ENCODE assay signal across 8 cellular contexts in genomic region chr10:80596391-80597257, GRCh38.
A peak's percentile ranks its signal among the peaks of the same experiment; 100 is the strongest.
DNase-seq lines count a peak whose midpoint lies in the region; TF ChIP-seq lines count a peak whose summit lies in the region.

No MANE protein-coding gene starts in this region.

- CTCF ChIA-PET in HEK293T (lab: Yijun Ruan, JAX): interaction anchor here (0.5 to 1.7 kb wide), 12 partner anchors 12 to 1519 kb away, joined by 3 to 8 read pairs (median 4); no protein-coding TSS in a partner anchor

- DNase-seq in GDM1 (lab: John Stamatoyannopoulos, UW): peak; percentile 29
- DNase-seq in HEK293T (ENCODE audit: extremely low spot score): peak; percentile 70
- DNase-seq in NOMO-1 treated with DMSO at 0.1 percent for 48 hours (lab: John Stamatoyannopoulos, UW; ENCODE audit: unreplicated experiment): peak; percentile 22
- peak; percentile 69 for DNase-seq in activated effector memory CD4-positive, alpha-beta T cell treated with anti-CD3 and anti-CD28 coated beads, Interleukin-2, amount 50 U/mL, for 16 hours
- peak; percentile 71 for DNase-seq in iPS DF 4.7 (ENCODE audit: extremely low read depth, low spot score)
- peak in 2 of 3 donors; percentile 14 to 17 for DNase-seq in stimulated activated CD4-positive, alpha-beta T cell treated with anti-CD3 and anti-CD28 coated beads, TNF-alpha, amount 100 ng/mL, for 48 hours (ENCODE audit: low read depth in 3 of 3)
- DNase-seq in effector CD8-positive, alpha-beta T cell (lab: John Stamatoyannopoulos, UW): no peak
- no peak for DNase-seq in NCI-H2107 treated with DMSO at 0.1 percent for 48 hours (lab: John Stamatoyannopoulos, UW; ENCODE audit: unreplicated experiment)

- POLR2A ChIA-PET in HEK293T (lab: Yijun Ruan, JAX): no interaction called here

TF ChIP-seq in HEK293T, 16 proteins besides CTCF, POLR2A, EP300 and RAD21:
- TF ChIP-seq LEF1 (IDR thresholded peaks at IDR 0.05; ENCODE audit: borderline replicate concordance) (no peak), L3MBTL2 (conservative IDR thresholded peaks at IDR 0.05) (no peak), FOXK2 (IDR thresholded peaks at IDR 0.05) (no peak), ELF4 (IDR thresholded peaks at IDR 0.05) (no peak), PKNOX1 (IDR thresholded peaks at IDR 0.05) (no peak), NFRKB (IDR thresholded peaks at IDR 0.05) (no peak), ARNT (IDR thresholded peaks at IDR 0.05) (no peak), FOXA1 (IDR thresholded peaks at IDR 0.05) (no peak), ZNF384 (IDR thresholded peaks at IDR 0.05) (no peak), CTBP1 (IDR thresholded peaks at IDR 0.05; ENCODE audit: borderline replicate concordance) (no peak), FOXM1 (IDR thresholded peaks at IDR 0.05; ENCODE audit: borderline replicate concordance) (no peak), BHLHE40 (IDR thresholded peaks at IDR 0.05; ENCODE audit: borderline replicate concordance) (no peak), HDGF (IDR thresholded peaks at IDR 0.05; ENCODE audit: borderline replicate concordance) (no peak), SP1 (IDR thresholded peaks at IDR 0.05) (no peak), SUZ12 (IDR thresholded peaks at IDR 0.05) (no peak), TARDBP (IDR thresholded peaks at IDR 0.05) (no peak)

Comparison
In these comparisons a context has a peak if more than half of its experiments do, and no peak if none do; other contexts are left out.
1. DNase-seq: peak in GDM1 (single experiment), HEK293T (single experiment), NOMO-1 treated with DMSO at 0.1 percent for 48 hours (single experiment), activated effector memory CD4-positive, alpha-beta T cell treated with anti-CD3 and anti-CD28 coated beads, Interleukin-2, amount 50 U/mL, for 16 hours (single experiment), iPS DF 4.7 (single experiment) and stimulated activated CD4-positive, alpha-beta T cell treated with anti-CD3 and anti-CD28 coated beads, TNF-alpha, amount 100 ng/mL, for 48 hours (2 of 3); none in effector CD8-positive, alpha-beta T cell (single experiment) and NCI-H2107 treated with DMSO at 0.1 percent for 48 hours (single experiment).